In genomic region chr20:32685541-32686529, GRCh38 we compare ENCODE assay signal across 1 cellular context.
A peak's percentile ranks its signal among the peaks of the same experiment; 100 is the strongest.
TF ChIP-seq lines count a peak whose summit lies in the region.

No MANE protein-coding gene starts in this region.

TF ChIP-seq in HepG2, 621 proteins besides CTCF, POLR2A, EP300 and RAD21 (continued from another document and continues in another):
- TF ChIP-seq GATAD1 (CRISPR knock-in tag; IDR thresholded peaks at IDR 0.05) (peak; percentile 81), GTF3A (CRISPR knock-in tag; conservative IDR thresholded peaks at IDR 0.05) (0 out of 2 replicates have a peak, but pooled peaks have one; percentile 61), FOSL2 (CRISPR knock-in tag; IDR thresholded peaks at IDR 0.05) (peak; percentile 92), ZNF562 (CRISPR knock-in tag; IDR thresholded peaks at IDR 0.05; ENCODE audit: borderline replicate concordance) (no peak), THAP8 (CRISPR knock-in tag; IDR thresholded peaks at IDR 0.05; ENCODE audit: borderline replicate concordance) (no peak), GTF2F1 (IDR thresholded peaks at IDR 0.05; ENCODE audit: low read length) (no peak; the same call in 1 of the 2 replicates), ZNF660 (CRISPR knock-in tag; IDR thresholded peaks at IDR 0.05; ENCODE audit: borderline replicate concordance, low read depth) (no peak), ZNF503 (CRISPR knock-in tag; IDR thresholded peaks at IDR 0.05) (peak; percentile 98), STAT5B (CRISPR knock-in tag; IDR thresholded peaks at IDR 0.05) (peak; percentile 93), ZNF652 (CRISPR knock-in tag; IDR thresholded peaks at IDR 0.05; ENCODE audit: borderline replicate concordance, low read depth) (peak; percentile 73), ZFAT (CRISPR knock-in tag; conservative IDR thresholded peaks at IDR 0.05) (peak; percentile 84), USF2 (IDR thresholded peaks at IDR 0.05; ENCODE audit: low read depth, low read length) (no peak), USF2 (CRISPR knock-in tag; IDR thresholded peaks at IDR 0.05; ENCODE audit: borderline replicate concordance) (no peak), HOXA5 (CRISPR knock-in tag; IDR thresholded peaks at IDR 0.05) (peak; percentile 82), SOX5 (CRISPR knock-in tag; IDR thresholded peaks at IDR 0.05; ENCODE audit: borderline replicate concordance) (peak; percentile 93), GLMP (CRISPR knock-in tag; IDR thresholded peaks at IDR 0.05; ENCODE audit: borderline replicate concordance) (no peak), ZNF207 (IDR thresholded peaks at IDR 0.05; ENCODE audit: borderline replicate concordance) (no peak), BRD4 (CRISPR knock-in tag; IDR thresholded peaks at IDR 0.05) (peak; percentile 97), FOXA1 (IDR thresholded peaks at IDR 0.05) (peak; percentile 79), FOXA1 (CRISPR knock-in tag; IDR thresholded peaks at IDR 0.05) (peak; percentile 98), SMAD1 (CRISPR knock-in tag; IDR thresholded peaks at IDR 0.05; ENCODE audit: borderline replicate concordance, low read depth) (no peak), TBX3 (IDR thresholded peaks at IDR 0.05; ENCODE audit: borderline replicate concordance) (peak; percentile 84), PRDM10 (CRISPR knock-in tag; IDR thresholded peaks at IDR 0.05; ENCODE audit: low read depth) (peak; percentile 84), ZNF431 (CRISPR knock-in tag; IDR thresholded peaks at IDR 0.05; ENCODE audit: borderline replicate concordance, low read depth) (peak; percentile 93; the same call in 1 of the 2 replicates), KDM1A (CRISPR knock-in tag; IDR thresholded peaks at IDR 0.05) (peak; percentile 80; the same call in 1 of the 2 replicates), ATF3 (CRISPR knock-in tag; IDR thresholded peaks at IDR 0.05) (peak; percentile 88), ATAD3A (CRISPR knock-in tag; IDR thresholded peaks at IDR 0.05) (no peak), ZNF17 (CRISPR knock-in tag; IDR thresholded peaks at IDR 0.05) (no peak), MXD4 (CRISPR knock-in tag; IDR thresholded peaks at IDR 0.05) (peak; percentile 63; the same call in 1 of the 2 replicates), HNF1A (IDR thresholded peaks at IDR 0.05; ENCODE audit: low read depth) (peak; percentile 82), HNF1A (CRISPR knock-in tag; IDR thresholded peaks at IDR 0.05; ENCODE audit: borderline replicate concordance) (peak; percentile 87; the same call in 1 of the 2 replicates), ATRX (CRISPR knock-in tag; IDR thresholded peaks at IDR 0.05; ENCODE audit: borderline replicate concordance) (no peak), GATA4 (IDR thresholded peaks at IDR 0.05; ENCODE audit: borderline replicate concordance, low read depth) (peak; percentile 90), ZFP62 (CRISPR knock-in tag; IDR thresholded peaks at IDR 0.05) (no peak), ZNF580 (CRISPR knock-in tag; IDR thresholded peaks at IDR 0.05; ENCODE audit: borderline replicate concordance, low read depth) (0 out of 2 replicates have a peak, but pooled peaks have one; percentile 81), THAP11 (CRISPR knock-in tag; IDR thresholded peaks at IDR 0.05) (peak; percentile 83), ZNF235 (CRISPR knock-in tag; IDR thresholded peaks at IDR 0.05; ENCODE audit: borderline replicate concordance) (0 out of 2 replicates have a peak, but pooled peaks have one; percentile 58), MXI1 (IDR thresholded peaks at IDR 0.05; ENCODE audit: borderline replicate concordance, low read depth, low read length) (peak; percentile 82; the same call in 1 of the 3 replicates), FOSL1 (CRISPR knock-in tag; IDR thresholded peaks at IDR 0.05; ENCODE audit: borderline replicate concordance) (peak; percentile 79), ELF3 (CRISPR knock-in tag; IDR thresholded peaks at IDR 0.05) (peak; percentile 95), ARNTL (CRISPR knock-in tag; IDR thresholded peaks at IDR 0.05) (peak; percentile 97), HIVEP1 (CRISPR knock-in tag; IDR thresholded peaks at IDR 0.05) (peak; percentile 94), NCOA1 (CRISPR knock-in tag; IDR thresholded peaks at IDR 0.05) (peak; percentile 76; the same call in 1 of the 2 replicates), ZNF432 (CRISPR knock-in tag; IDR thresholded peaks at IDR 0.05; ENCODE audit: borderline replicate concordance) (no peak), KLF12 (CRISPR knock-in tag; IDR thresholded peaks at IDR 0.05; ENCODE audit: borderline replicate concordance) (peak; percentile 79; the same call in 1 of the 2 replicates), NCOA2 (CRISPR knock-in tag; IDR thresholded peaks at IDR 0.05) (peak; percentile 98), PAWR (CRISPR knock-in tag; IDR thresholded peaks at IDR 0.05; ENCODE audit: borderline replicate concordance) (no peak), ZSCAN9 (CRISPR knock-in tag; IDR thresholded peaks at IDR 0.05; ENCODE audit: borderline replicate concordance) (peak; percentile 98), MTF2 (CRISPR knock-in tag; IDR thresholded peaks at IDR 0.05; ENCODE audit: borderline replicate concordance) (no peak), ZNF607 (CRISPR knock-in tag; IDR thresholded peaks at IDR 0.05; ENCODE audit: borderline replicate concordance) (peak; percentile 53; the same call in 1 of the 2 replicates), HCFC1 (IDR thresholded peaks at IDR 0.05; ENCODE audit: low read depth, low read length) (peak; percentile 23; the same call in 1 of the 2 replicates), PHF5A (CRISPR knock-in tag; IDR thresholded peaks at IDR 0.05; ENCODE audit: low read depth, unreplicated experiment) (peak; percentile 92), TIGD3 (CRISPR knock-in tag; IDR thresholded peaks at IDR 0.05; ENCODE audit: borderline replicate concordance) (peak; percentile 90; the same call in 1 of the 2 replicates), SP1 (IDR thresholded peaks at IDR 0.05) (no peak), SP1 (CRISPR knock-in tag; IDR thresholded peaks at IDR 0.05) (no peak; the same call in 1 of the 2 replicates), ISX (CRISPR knock-in tag; conservative IDR thresholded peaks at IDR 0.05) (no peak), PHF21A (CRISPR knock-in tag; IDR thresholded peaks at IDR 0.05) (peak; percentile 100), STAG1 (CRISPR knock-in tag; IDR thresholded peaks at IDR 0.05) (peak; percentile 37)
